ENCODE assay signal across 22 cellular contexts in the genomic region with DNA sequence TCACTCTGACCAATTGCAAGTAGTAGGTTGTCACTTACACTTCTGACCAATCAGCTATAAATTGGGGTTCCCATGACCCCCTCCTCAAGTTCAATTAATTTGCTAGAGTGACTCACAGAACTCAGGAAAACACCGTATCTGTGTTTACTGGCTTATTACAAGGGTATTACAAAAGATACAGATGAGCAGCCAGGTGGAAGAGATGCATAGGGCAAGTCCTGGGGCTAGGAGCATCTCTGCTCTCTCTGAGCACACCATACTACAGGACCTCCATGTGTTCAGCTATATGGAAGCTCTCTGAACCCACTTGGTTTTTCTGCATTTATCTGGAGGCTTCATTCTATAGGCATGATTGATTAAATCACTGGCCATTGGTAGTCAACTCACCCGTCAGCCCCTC.
"Had no signal": no experiment of that assay in that cellular context is flagged by ENCODE, and none has a peak within 500 bp of the region (broad histone marks: within the 10 kb centered on the region; RNA-seq: fewer than 3 reads in every experiment).

No MANE protein-coding gene starts in this region.

- DNase-seq: heart right ventricle; islet precursor cell; left ventricle myocardium inferior; mesendoderm; naive thymus-derived CD8-positive, alpha-beta T cell; nucleus accumbens; pancreas; posterior cingulate gyrus; retina; right cardiac atrium; stimulated activated CD4-positive, alpha-beta T cell treated with anti-CD3 and anti-CD28 coated beads, Interleukin-12 subunit alpha, Interleukin-12 subunit beta, amount 100 ng/mL, for 4 hours; stimulated activated CD4-positive, alpha-beta T cell treated with anti-CD3 and anti-CD28 coated beads, Interleukin-15, amount 100 ng/mL, for 24 hours; stimulated activated CD4-positive, alpha-beta T cell treated with anti-CD3 and anti-CD28 coated beads, Interleukin-2, amount 100 ng/mL, for 24 hours; stimulated activated CD4-positive, alpha-beta T cell treated with anti-CD3 and anti-CD28 coated beads, Interleukin-4, amount 100 ng/mL, for 1 hour; substantia nigra had no signal

- H3K36me3 Mint-ChIP-seq: mesothelial cell of epicardium; naive thymus-derived CD8-positive, alpha-beta T cell; stimulated activated effector memory CD8-positive, alpha-beta T cell treated with anti-CD3 and anti-CD28 coated beads, Interleukin-12 subunit alpha, Interleukin-12 subunit beta, amount 100 ng/mL, for 72 hours; type B pancreatic cell had no signal

- H3K4me1 Mint-ChIP-seq: stimulated activated effector memory CD8-positive, alpha-beta T cell treated with anti-CD3 and anti-CD28 coated beads, Interleukin-12 subunit alpha, Interleukin-12 subunit beta, amount 100 ng/mL, for 72 hours had no signal

- ATAC-seq: heart right ventricle; naive thymus-derived CD8-positive, alpha-beta T cell; pancreas; right cardiac atrium; sciatic nerve; stimulated activated effector memory CD8-positive, alpha-beta T cell treated with anti-CD3 and anti-CD28 coated beads, Interleukin-12 subunit alpha, Interleukin-12 subunit beta, amount 100 ng/mL, for 72 hours had no signal

- H3K4me3 Mint-ChIP-seq: mesothelial cell of epicardium; naive thymus-derived CD8-positive, alpha-beta T cell; nephron; neural crest cell; stimulated activated effector memory CD8-positive, alpha-beta T cell treated with anti-CD3 and anti-CD28 coated beads, Interleukin-12 subunit alpha, Interleukin-12 subunit beta, amount 100 ng/mL, for 72 hours; stimulated activated naive CD8-positive, alpha-beta T cell treated with anti-CD3 and anti-CD28 coated beads, Interleukin-15, Interleukin-2, amounts not matched to agents 100 ng/mL and 50 ng/mL, for 24 hours; type B pancreatic cell had no signal

- H3K9me3 Mint-ChIP-seq: nephron; neural crest cell; stimulated activated effector memory CD8-positive, alpha-beta T cell treated with anti-CD3 and anti-CD28 coated beads, Interleukin-12 subunit alpha, Interleukin-12 subunit beta, amount 100 ng/mL, for 72 hours; stimulated activated naive CD8-positive, alpha-beta T cell treated with anti-CD3 and anti-CD28 coated beads, Interleukin-15, Interleukin-2, amounts not matched to agents 100 ng/mL and 50 ng/mL, for 24 hours; type B pancreatic cell had no signal

- FAIRE-seq: pancreas had no signal

- H3K27ac Mint-ChIP-seq: mesothelial cell of epicardium; nephron; stimulated activated effector memory CD8-positive, alpha-beta T cell treated with anti-CD3 and anti-CD28 coated beads, Interleukin-12 subunit alpha, Interleukin-12 subunit beta, amount 100 ng/mL, for 72 hours; stimulated activated naive CD8-positive, alpha-beta T cell treated with anti-CD3 and anti-CD28 coated beads, Interleukin-15, Interleukin-2, amounts not matched to agents 100 ng/mL and 50 ng/mL, for 24 hours; type B pancreatic cell had no signal
